8 cellular contexts compared by ENCODE assay signal in genomic region chr6:30075094-30075986, GRCh38. TPM values are rescaled to one million over a fixed set of nuclear protein-coding genes. Genes with fewer than 3 reads are reported as not detected.
DNase-seq lines count a peak whose midpoint lies in the region; ATAC-seq and TF ChIP-seq lines count a peak whose summit lies in the region.

TSS of gene RNF39 (minus strand) at chr6:30075769. CDS start at chr6:30075585, 184 bp downstream.

- H3K4me3 ChIP-seq in GM12865 (ENCODE audit: low read depth, low read length): no peak within 1 kb of the TSS
- no peak within 1 kb of the TSS for H3K4me3 ChIP-seq in OCI-LY3 (ENCODE audit: low read length)
- peak within 1 kb of the TSS; percentile 45 for H3K4me3 ChIP-seq in effector memory CD4-positive, alpha-beta T cell (ENCODE audit: insufficient read depth, low read depth, low read length, poor library complexity, severe bottlenecking)
- H3K4me3 ChIP-seq in neural cell (ENCODE audit: low read length): peak within 1 kb of the TSS; percentile 60
- peak within 1 kb of the TSS in 1 of 2 donors; percentile 15 for H3K4me3 ChIP-seq in tibial artery

- H3F3A ChIP-seq in neural cell (ENCODE audit: insufficient read depth, low read length, poor library complexity, severe bottlenecking): no peaks in the 10 kb centered on the region

- H3K9me3 ChIP-seq in OCI-LY3 (ENCODE audit: insufficient read depth, low read length): no peaks in the 10 kb centered on the region
- H3K9me3 ChIP-seq in effector memory CD4-positive, alpha-beta T cell (ENCODE audit: control insufficient read depth, low read length): no peaks in the 10 kb centered on the region
- H3K9me3 ChIP-seq in neural cell (ENCODE audit: low read length): peaks cover 3% of the 10 kb centered on the region
- no peaks in the 10 kb centered on the region for H3K9me3 ChIP-seq in tibial artery

- TF ChIP-seq EP300 in neural cell (conservative IDR thresholded peaks at IDR 0.05; ENCODE audit: poor library complexity, severe bottlenecking): no peak

- DNase-seq in GM12865 (ENCODE audit: low read depth): no peak
- DNase-seq in effector memory CD4-positive, alpha-beta T cell: no peak
- no peak for DNase-seq in NCI-H1048 (lab: John Stamatoyannopoulos, UW)
- no peak for DNase-seq in tibial artery

- H3K27me3 ChIP-seq in OCI-LY3 (ENCODE audit: low read depth, low read length) (no peaks in the 10 kb centered on the region), neural cell (ENCODE audit: insufficient read depth, low read depth, low read length) (peaks cover 89% of the 10 kb centered on the region), tibial artery (peaks cover 0 to 71% of the 10 kb centered on the region in 2 donors)
- H3K27me3 ChIP-seq in effector memory CD4-positive, alpha-beta T cell (replicated peaks; ENCODE audit: control insufficient read depth, insufficient read depth, low read length, poor library complexity, severe bottlenecking): peaks cover 11% of the 10 kb centered on the region

- H3K27ac ChIP-seq in OCI-LY3 (ENCODE audit: low read length) (no peak within 1 kb of the TSS), neural cell (ENCODE audit: low read length) (no peak within 1 kb of the TSS), tibial artery (no peak within 1 kb of the TSS)
- H3K27ac ChIP-seq in effector memory CD4-positive, alpha-beta T cell (ENCODE audit: insufficient read depth, low read length, poor library complexity, severe bottlenecking): no peak within 1 kb of the TSS

- H3K9me2 ChIP-seq in neural cell (ENCODE audit: insufficient read depth, low read length): no peaks in the 10 kb centered on the region

- ATAC-seq in GM19023 (IDR thresholded peaks at IDR 0.05; ENCODE audit: unreplicated experiment): no peak
- no peak for ATAC-seq in HG02885 (IDR thresholded peaks at IDR 0.05; ENCODE audit: poor library complexity, unreplicated experiment)

- H3K4me1 ChIP-seq in OCI-LY3 (ENCODE audit: low read length): no peaks in the 10 kb centered on the region
- peaks cover 30% of the 10 kb centered on the region for H3K4me1 ChIP-seq in effector memory CD4-positive, alpha-beta T cell (ENCODE audit: control insufficient read depth, insufficient read depth, low read length, poor library complexity, severe bottlenecking)
- peaks cover 4 to 29% (median 23%) of the 10 kb centered on the region in 4 donors for H3K4me1 ChIP-seq in tibial artery

- TF ChIP-seq RAD21 in neural cell (conservative IDR thresholded peaks at IDR 0.05): no peak

- H3K36me3 ChIP-seq in OCI-LY3 (replicated peaks; ENCODE audit: low read depth, low read length) (no peaks in the 10 kb centered on the region), neural cell (ENCODE audit: insufficient read depth, low read length) (no peaks in the 10 kb centered on the region), tibial artery (peaks cover 0 to 12% (median 0%) of the 10 kb centered on the region in 3 donors)
- H3K36me3 ChIP-seq in effector memory CD4-positive, alpha-beta T cell (ENCODE audit: control insufficient read depth, insufficient read depth, low read length): peaks cover 1% of the 10 kb centered on the region

- H4K20me1 ChIP-seq in OCI-LY3 (ENCODE audit: insufficient read depth, low read length) (no peaks in the 10 kb centered on the region), neural cell (ENCODE audit: insufficient read depth) (no peaks in the 10 kb centered on the region)

- H3K4me2 ChIP-seq in OCI-LY3 (ENCODE audit: low read length) (no peak within 1 kb of the TSS), neural cell (ENCODE audit: low read length) (no peak within 1 kb of the TSS)

- intact Hi-C loops in tibial artery (cut with DNase I; ENCODE audit: low total_unique reads): no loop called here

- H3K9ac ChIP-seq in OCI-LY3 (ENCODE audit: low read length) (no peak within 1 kb of the TSS), neural cell (ENCODE audit: low read length) (peak within 1 kb of the TSS; percentile 9)

- peak; percentile 37 for TF ChIP-seq CTCF in GM12865 (IDR thresholded peaks at IDR 0.05; ENCODE audit: insufficient read depth, low read depth, low read length, missing control alignments)
- peak; percentile 38; the same call in 1 of the 2 replicates for TF ChIP-seq CTCF in OCI-LY3 (IDR thresholded peaks at IDR 0.05; ENCODE audit: low read depth, low read length)
- peak; percentile 19 for TF ChIP-seq CTCF in neural cell (IDR thresholded peaks at IDR 0.05; ENCODE audit: poor library complexity, severe bottlenecking)
- TF ChIP-seq CTCF in tibial artery (IDR thresholded peaks at IDR 0.05): no peak

- no peak within 1 kb of the TSS for H2AFZ ChIP-seq in OCI-LY3 (ENCODE audit: low read depth, low read length)
- H2AFZ ChIP-seq in neural cell (ENCODE audit: low read depth, low read length): no peak within 1 kb of the TSS

- no peaks in the 10 kb centered on the region for H3K79me2 ChIP-seq in OCI-LY3 (ENCODE audit: low read length)
- H3K79me2 ChIP-seq in neural cell (replicated peaks; ENCODE audit: insufficient read depth, low read length): no peaks in the 10 kb centered on the region

TF ChIP-seq in neural cell, 6 proteins besides CTCF, POLR2A, EP300 and RAD21:
- TF ChIP-seq SMC3 (conservative IDR thresholded peaks at IDR 0.05; ENCODE audit: poor library complexity) (no peak), REST (IDR thresholded peaks at IDR 0.05; ENCODE audit: borderline replicate concordance) (no peak), EZH2 (IDR thresholded peaks at IDR 0.05; ENCODE audit: borderline replicate concordance, insufficient read depth, low read length, poor library complexity, severe bottlenecking) (peak; percentile 70), TAF1 (IDR thresholded peaks at IDR 0.05; ENCODE audit: low read depth) (no peak)
TF ChIP-seq in neural cell: peak in this region for 1.

RNA-seq across cellular contexts. Expression of gene RNF39, which starts in this region (rescaled TPM):
- polyA plus RNA-seq in neural cell: not detected in 2 replicates
- polyA minus RNA-seq in neural cell: not detected in 2 replicates

Comparison
In these comparisons a context has a peak if more than half of its experiments do, and no peak if none do; other contexts are left out.
1. H3K4me3 ChIP-seq: peak in effector memory CD4-positive, alpha-beta T cell (single experiment) and neural cell (single experiment); none in GM12865 (single experiment) and OCI-LY3 (single experiment).
2. CTCF ChIP-seq: peak in GM12865 (single experiment), OCI-LY3 (single experiment) and neural cell (single experiment); none in tibial artery (0 of 2).